ENCODE assay signal across 26 cellular contexts in the genomic region with DNA sequence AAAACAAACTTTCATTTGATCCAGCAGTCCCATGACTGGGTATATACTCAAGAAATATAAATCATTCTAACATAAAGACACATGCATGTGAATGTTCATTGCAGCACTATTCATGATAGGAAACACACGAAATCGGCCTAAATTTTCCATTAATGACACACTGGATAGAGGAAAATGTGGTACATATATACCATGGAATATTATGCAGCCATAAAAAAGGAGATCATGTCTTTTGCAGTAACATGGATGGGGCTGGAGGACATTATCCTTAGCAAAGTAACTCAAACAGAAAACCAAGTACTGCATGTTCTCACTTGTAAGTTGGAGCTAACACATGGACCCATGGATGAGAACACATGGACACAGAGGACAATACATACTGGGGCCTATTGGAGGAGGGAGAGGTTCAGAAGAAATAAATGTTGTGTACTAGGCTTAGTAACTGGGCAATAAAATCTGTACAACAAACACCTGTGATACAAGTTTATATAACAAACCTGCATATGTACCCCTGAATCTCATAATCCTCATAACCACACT.
"Had no signal": no experiment of that assay in that cellular context is flagged by ENCODE, and none has a peak within 500 bp of the region (broad histone marks: within the 10 kb centered on the region; RNA-seq: fewer than 3 reads in every experiment).

No MANE protein-coding gene starts in this region.

- H3K4me3 ChIP-seq: colonic mucosa, esophagus squamous epithelium, gastrocnemius medialis, heart right ventricle, left lung, lower lobe of right lung, mucosa of descending colon had no signal

- H3K27me3 ChIP-seq: colonic mucosa, esophagus squamous epithelium, gastrocnemius medialis, heart right ventricle, left lung had no signal

- ATAC-seq: effector memory CD8-positive, alpha-beta T cell; esophagus mucosa; gastrocnemius medialis; left lung; lower lobe of right lung; mucosa of descending colon had no signal

- H3K36me3 ChIP-seq: colonic mucosa, esophagus squamous epithelium, gastrocnemius medialis, heart right ventricle, left lung, lower lobe of right lung had no signal

- DNase-seq: colonic mucosa; cortex of kidney; effector CD8-positive, alpha-beta T cell; effector memory CD8-positive, alpha-beta T cell; endodermal cell; erythroblast; esophagus squamous epithelium; foreskin fibroblast; foreskin melanocyte; gastrocnemius medialis; glutamatergic neuron; head of caudate nucleus; heart right ventricle; hippocampal formation; left cardiac atrium; left lung; left ventricle myocardium superior; lower lobe of right lung; mesenchymal stem cell; mucosa of descending colon; naive B cell had no signal

- FAIRE-seq: endometrium, islet of Langerhans, keratinocyte had no signal

- H3K4me1 ChIP-seq: colonic mucosa, gastrocnemius medialis, left lung, lower lobe of right lung had no signal

- H3K9me3 ChIP-seq: colonic mucosa, esophagus squamous epithelium, gastrocnemius medialis, left lung, lower lobe of right lung, mucosa of descending colon had no signal

- H3K27ac ChIP-seq: colonic mucosa, epithelial cell of prostate, gastrocnemius medialis, heart right ventricle, lower lobe of right lung had no signal
